Comparison of ENCODE assay signal across 11 cellular contexts in the genomic region with DNA sequence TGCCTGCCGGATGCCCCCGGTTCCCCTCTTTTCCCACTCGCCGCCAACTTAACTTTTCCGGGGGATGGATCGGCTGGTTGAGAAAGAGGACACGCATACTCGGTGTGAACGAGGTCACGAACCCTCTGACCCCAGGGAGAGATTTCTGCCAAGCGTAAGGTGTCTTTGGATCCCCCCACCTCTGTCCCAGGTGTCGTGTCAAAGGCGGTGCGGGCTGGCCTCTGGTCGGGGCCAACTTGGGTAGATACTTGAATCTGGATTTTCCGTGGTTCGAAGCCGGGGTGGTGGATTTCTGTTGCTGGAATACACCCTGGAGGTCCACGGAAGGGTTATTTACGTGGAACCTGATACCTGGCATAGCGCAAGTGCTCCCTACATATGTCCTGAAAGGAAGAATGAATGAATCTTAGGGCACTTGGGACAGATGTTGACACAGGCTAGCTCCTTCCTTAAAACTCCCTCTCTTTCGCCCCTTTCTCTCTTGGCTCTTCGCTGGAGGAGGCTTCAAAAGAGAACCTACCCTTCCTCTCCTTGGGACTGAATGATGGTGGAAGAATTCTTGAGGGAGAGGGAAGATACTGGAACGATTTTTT. TPM values are rescaled to one million over a fixed set of nuclear protein-coding genes. Genes with fewer than 3 reads are reported as not detected.
DNase-seq lines count a peak whose midpoint lies in the region; ATAC-seq and TF ChIP-seq lines count a peak whose summit lies in the region.
"Had no signal": no experiment of that assay in that cellular context is flagged by ENCODE, and none has a peak within 500 bp of the region (broad histone marks: within the 10 kb centered on the region; RNA-seq: fewer than 3 reads in every experiment).

No MANE protein-coding gene starts in this region.

- no peaks in the 10 kb centered on the region for H3K9me3 Mint-ChIP-seq in activated T-helper 2 cell treated with anti-CD3 and anti-CD28 coated beads, Interferon-gamma antibody, Interleukin-2, Interleukin-4, amounts not matched to agents 10 μg/mL and 5 μg/mL and 100 μg/mL, durations not matched to agents 14 hours and 24 hours and 36 hours

- H3K27me3 Mint-ChIP-seq in activated T-helper 2 cell treated with anti-CD3 and anti-CD28 coated beads, Interferon-gamma antibody, Interleukin-2, Interleukin-4, amounts not matched to agents 10 μg/mL and 5 μg/mL and 100 μg/mL, durations not matched to agents 14 hours and 24 hours and 36 hours (ENCODE audit: low read depth) = peaks cover 41% of the 10 kb centered on the region

- ATAC-seq in sciatic nerve (peak; percentile 8), GM18858 (IDR thresholded peaks at IDR 0.05; ENCODE audit: unreplicated experiment) (no peak)

- no peak overlapping the region for H3K27ac Mint-ChIP-seq in activated T-helper 2 cell treated with anti-CD3 and anti-CD28 coated beads, Interferon-gamma antibody, Interleukin-2, Interleukin-4, amounts not matched to agents 10 μg/mL and 5 μg/mL and 100 μg/mL, durations not matched to agents 14 hours and 24 hours and 36 hours
- H3K27ac Mint-ChIP-seq: memory B cell had no signal

- DNase-seq in GM13976 (ENCODE audit: low spot score) (peak; percentile 9), sciatic nerve (ENCODE audit: low spot score) (peak; percentile 55), mucosa of gallbladder (ENCODE audit: low spot score) (no peak), COR-L47 (lab: John Stamatoyannopoulos, UW) (no peak)
- no peak for DNase-seq in activated T-helper 2 cell treated with anti-CD3 and anti-CD28 coated beads, Interferon-gamma antibody, Interleukin-2, Interleukin-4, amounts not matched to agents 10 μg/mL and 5 μg/mL and 100 μg/mL, durations not matched to agents 14 hours and 24 hours and 36 hours (ENCODE audit: low spot score)
- no peak for DNase-seq in effector CD4-positive, alpha-beta T cell
- DNase-seq: activated CD4-positive, alpha-beta T cell treated with anti-CD3 and anti-CD28 coated beads, Interleukin-2, amount 50 U/mL, for 1 hour; MV-4-11 had no signal

- no peaks in the 10 kb centered on the region for H3K36me3 Mint-ChIP-seq in activated T-helper 2 cell treated with anti-CD3 and anti-CD28 coated beads, Interferon-gamma antibody, Interleukin-2, Interleukin-4, amounts not matched to agents 10 μg/mL and 5 μg/mL and 100 μg/mL, durations not matched to agents 14 hours and 24 hours and 36 hours (ENCODE audit: low read depth)
- H3K36me3 Mint-ChIP-seq: memory B cell had no signal

- peaks cover 17% of the 10 kb centered on the region for H3K4me1 Mint-ChIP-seq in activated T-helper 2 cell treated with anti-CD3 and anti-CD28 coated beads, Interferon-gamma antibody, Interleukin-2, Interleukin-4, amounts not matched to agents 10 μg/mL and 5 μg/mL and 100 μg/mL, durations not matched to agents 14 hours and 24 hours and 36 hours (ENCODE audit: low read depth)

- in situ Hi-C loops in GM13976 (cut with MboI; ENCODE audit: low sequenced_read_pairs, unreplicated experiment) = no loop called here

- intact Hi-C loops in activated T-helper 2 cell treated with anti-CD3 and anti-CD28 coated beads, Interferon-gamma antibody, Interleukin-2, Interleukin-4, amounts not matched to agents 10 μg/mL and 5 μg/mL and 100 μg/mL, durations not matched to agents 14 hours and 24 hours and 36 hours (cut with micrococcal nuclease) = loop anchor here (10.0 kb wide), 2 partner anchors 152 to 252 kb away; no protein-coding TSS in a partner anchor
- intact Hi-C loops in sciatic nerve (cut with DNase I) = no loop called here

- H3K4me3 ChIP-seq in iPS-11a (ENCODE audit: low read depth, low read length) = peak overlapping the region; percentile 80

- peak overlapping the region; percentile 65 for H3K4me3 Mint-ChIP-seq in activated T-helper 2 cell treated with anti-CD3 and anti-CD28 coated beads, Interferon-gamma antibody, Interleukin-2, Interleukin-4, amounts not matched to agents 10 μg/mL and 5 μg/mL and 100 μg/mL, durations not matched to agents 14 hours and 24 hours and 36 hours (ENCODE audit: low read depth)
- H3K4me3 Mint-ChIP-seq: memory B cell had no signal

- TF ChIP-seq CTCF in GM13976 (IDR thresholded peaks at IDR 0.05; ENCODE audit: borderline replicate concordance, control extremely low read depth, extremely low read depth, insufficient read depth, missing control alignments) = no peak

RNA-seq across cellular contexts. Expression of gene DOK5, which starts 1.0 kb away (rescaled TPM):
- total RNA-seq in activated T-helper 2 cell treated with anti-CD3 and anti-CD28 coated beads, Interferon-gamma antibody, Interleukin-2, Interleukin-4, amounts not matched to agents 10 μg/mL and 5 μg/mL and 100 μg/mL, durations not matched to agents 14 hours and 24 hours and 36 hours = 2.9 and 4.7 TPM in 2 replicates
- total RNA-seq in sciatic nerve = 13.6 TPM
- total RNA-seq in mucosa of gallbladder = 15.5 TPM

Comparison
In these comparisons a context has a peak if more than half of its experiments do, and no peak if none do; other contexts are left out.
1. DNase-seq: peak in GM13976 (single experiment) and sciatic nerve (single experiment); none in activated T-helper 2 cell treated with anti-CD3 and anti-CD28 coated beads, Interferon-gamma antibody, Interleukin-2, Interleukin-4, amounts not matched to agents 10 μg/mL and 5 μg/mL and 100 μg/mL, durations not matched to agents 14 hours and 24 hours and 36 hours (single experiment), mucosa of gallbladder (single experiment), effector CD4-positive, alpha-beta T cell (single experiment) and COR-L47 (single experiment).